Comparison of ENCODE assay signal across 8 cellular contexts in the genomic region with DNA sequence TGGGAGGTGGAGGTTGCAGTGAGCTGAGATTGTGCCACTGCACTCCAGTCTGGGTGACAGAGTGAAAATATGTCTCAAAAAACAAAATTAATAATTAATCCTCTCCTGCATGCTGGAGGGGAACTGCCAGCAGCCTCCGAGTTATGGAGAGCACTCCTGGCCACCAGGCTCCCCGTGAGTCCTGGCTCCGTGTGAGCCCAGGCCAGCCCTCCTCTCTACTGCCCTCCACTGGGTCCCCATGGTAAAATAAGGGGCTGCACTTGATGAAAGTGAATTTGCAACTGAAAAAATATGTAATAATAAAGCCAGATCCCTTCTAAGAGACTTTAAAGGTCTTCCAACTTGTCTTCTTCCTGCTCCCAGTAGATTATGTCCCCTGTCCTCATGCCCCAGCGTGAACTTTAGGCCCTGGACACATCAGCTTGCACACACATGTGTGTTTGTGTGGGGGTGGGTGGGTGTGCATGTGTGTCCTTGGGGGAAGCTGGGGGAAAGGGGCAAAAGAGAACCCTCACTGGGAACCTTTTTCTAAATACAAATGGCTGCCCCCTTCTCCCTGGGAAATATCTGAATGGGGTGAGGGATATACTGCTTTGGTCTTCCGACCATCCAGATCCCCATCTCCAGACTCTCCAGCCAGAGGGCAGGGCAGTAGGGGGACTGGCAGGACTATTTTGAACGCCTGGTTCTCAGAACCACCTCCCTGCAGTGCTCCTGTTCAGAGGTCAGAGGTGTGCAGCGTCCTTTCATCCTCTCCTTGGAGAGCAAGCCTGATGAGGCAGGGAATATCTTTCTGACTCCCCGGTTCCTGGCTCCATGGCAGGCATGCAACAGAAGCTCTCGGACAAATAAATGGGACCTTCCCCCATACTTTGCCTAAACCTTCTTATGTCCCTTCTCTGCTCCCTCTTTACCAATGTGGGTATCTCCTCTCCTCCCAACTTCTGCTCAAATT. TPM values are rescaled to one million over a fixed set of nuclear protein-coding genes. Genes with fewer than 3 reads are reported as not detected.
DNase-seq lines count a peak whose midpoint lies in the region; ATAC-seq and TF ChIP-seq lines count a peak whose summit lies in the region.

No MANE protein-coding gene starts in this region.

- no peaks in the 10 kb centered on the region for H3K9me3 ChIP-seq in MM.1S (replicated peaks; ENCODE audit: insufficient read depth, low read length)
- H3K9me3 ChIP-seq in breast epithelium: no peaks in the 10 kb centered on the region

- no peaks in the 10 kb centered on the region for H3K4me1 ChIP-seq in MM.1S (ENCODE audit: low read length)
- no peaks in the 10 kb centered on the region for H3K4me1 ChIP-seq in breast epithelium

- no peaks in the 10 kb centered on the region for H3K4me1 Mint-ChIP-seq in natural killer cell

- no peaks in the 10 kb centered on the region for H3K9me2 ChIP-seq in MM.1S (replicated peaks; ENCODE audit: insufficient read depth, low read length)

- H3K9ac ChIP-seq in MM.1S (ENCODE audit: low read length): no peak overlapping the region

- TF ChIP-seq CTCF in MM.1S (IDR thresholded peaks at IDR 0.05; ENCODE audit: low read length): peak; percentile 89
- TF ChIP-seq CTCF in breast epithelium (IDR thresholded peaks at IDR 0.05): peak in 2 of 3 donors; percentile 43 to 73
- TF ChIP-seq CTCF in natural killer cell (IDR thresholded peaks at IDR 0.05): peak; percentile 22

- H3K27ac ChIP-seq in MM.1S (ENCODE audit: low read length) (no peak overlapping the region), breast epithelium (no peak overlapping the region)

- no peaks in the 10 kb centered on the region for H4K20me1 ChIP-seq in MM.1S (ENCODE audit: insufficient read depth, low read length)

- H3K4me2 ChIP-seq in MM.1S (ENCODE audit: low read depth, low read length): no peak overlapping the region

- no peaks in the 10 kb centered on the region for H3K36me3 Mint-ChIP-seq in natural killer cell

- H3K36me3 ChIP-seq in MM.1S (replicated peaks; ENCODE audit: insufficient read depth, low read length): no peaks in the 10 kb centered on the region
- H3K36me3 ChIP-seq in breast epithelium: no peaks in the 10 kb centered on the region

- no peaks in the 10 kb centered on the region for H3K79me2 ChIP-seq in MM.1S (ENCODE audit: low read length)

- no peak overlapping the region for H3K27ac Mint-ChIP-seq in natural killer cell

- no peak overlapping the region for H2AFZ ChIP-seq in MM.1S (ENCODE audit: low read length)

- no peaks in the 10 kb centered on the region for H3K9me3 Mint-ChIP-seq in natural killer cell

- no peaks in the 10 kb centered on the region for H3F3A ChIP-seq in MM.1S (ENCODE audit: insufficient read depth, low read length)

- no peak for TF ChIP-seq POLR2A in breast epithelium (IDR thresholded peaks at IDR 0.05)

- H3K4me3 ChIP-seq in MM.1S (ENCODE audit: low read length) (no peak overlapping the region), breast epithelium (no peak overlapping the region)

- no peaks in the 10 kb centered on the region for H3K27me3 Mint-ChIP-seq in natural killer cell (ENCODE audit: low read depth in 2 of 2)

- DNase-seq in NCI-H748 (lab: John Stamatoyannopoulos, UW; ENCODE audit: unreplicated experiment) (peak; percentile 34), NCI-H748 treated with DMSO at 0.1 percent for 48 hours (lab: John Stamatoyannopoulos, UW) (no peak), MM.1S (peak; percentile 76), breast epithelium (ENCODE audit: low spot score in 2 of 2) (no peak), natural killer cell (no peak), HK-2 (ENCODE audit: unreplicated experiment) (no peak), NCI-H526 (lab: John Stamatoyannopoulos, UW) (no peak), NCI-H1048 (lab: John Stamatoyannopoulos, UW) (no peak)

- ATAC-seq in natural killer cell: peak in 2 of 3 donors; percentile 57 to 80

- no peak overlapping the region for H3K4me3 Mint-ChIP-seq in natural killer cell

- intact Hi-C loops in breast epithelium (cut with DNase I; ENCODE audit: low total_unique reads) (no loop called here), natural killer cell (cut with micrococcal nuclease) (no loop called here)

- H3K27me3 ChIP-seq in MM.1S (replicated peaks; ENCODE audit: insufficient read depth, low read length) (no peaks in the 10 kb centered on the region), breast epithelium (no peaks in the 10 kb centered on the region)

RNA-seq across cellular contexts. Expression of a gene that starts 26.2 kb away (rescaled TPM):
- total RNA-seq in breast epithelium (1 to 10 TPM in 1 of 3 donors, not detected in 2; 1.8 TPM), natural killer cell (1 to 10 TPM in 1 of 3 donors, under 1 TPM in 2; 0.78 to 1.0 (median 0.99) TPM)

Comparison
In these comparisons a context has a peak if more than half of its experiments do, and no peak if none do; other contexts are left out.
1. DNase-seq: peak in NCI-H748 (single experiment) and MM.1S (single experiment); none in NCI-H748 treated with DMSO at 0.1 percent for 48 hours (single experiment), breast epithelium (0 of 2), natural killer cell (single experiment), HK-2 (single experiment), NCI-H526 (0 of 2) and NCI-H1048 (single experiment).
2. CTCF ChIP-seq: peak in every context shown above with its lines; median percentile 89 in MM.1S; 58 in breast epithelium; 22 in natural killer cell.